ENCODE assay signal across 23 cellular contexts in the genomic region with DNA sequence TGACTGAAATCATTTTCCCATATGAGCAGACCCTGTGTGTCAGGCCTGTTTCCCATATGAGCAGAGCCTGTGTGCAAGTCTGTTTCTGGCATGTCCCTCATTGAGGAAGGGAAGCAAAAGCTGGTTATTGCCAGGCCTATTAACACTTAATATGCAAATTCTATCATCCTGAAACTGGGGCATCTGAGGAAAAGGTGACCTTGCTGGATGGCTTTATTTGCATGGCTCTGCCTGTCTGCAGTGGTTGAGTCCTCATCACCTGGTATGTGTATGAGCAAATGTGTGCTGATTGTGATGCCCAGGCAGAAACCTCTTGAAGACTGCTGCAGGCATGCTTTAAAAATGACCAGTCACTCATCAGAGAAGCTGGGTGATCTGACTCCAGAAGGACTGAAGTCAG. TPM values are rescaled to one million over a fixed set of nuclear protein-coding genes. Genes with fewer than 3 reads are reported as not detected.
A peak's percentile ranks its signal among the peaks of the same experiment; 100 is the strongest.
DNase-seq lines count a peak whose midpoint lies in the region; ATAC-seq, FAIRE-seq and TF ChIP-seq lines count a peak whose summit lies in the region.
"Had no signal": no experiment of that assay in that cellular context is flagged by ENCODE, and none has a peak within 500 bp of the region (broad histone marks: within the 10 kb centered on the region; RNA-seq: fewer than 3 reads in every experiment).

No MANE protein-coding gene starts in this region.

- peak overlapping the region; percentile 39; the same call in 1 of the 2 replicates for H3K9ac ChIP-seq in Karpas-422 (ENCODE audit: low read length)
- H3K9ac ChIP-seq: BLaER1 had no signal

- FAIRE-seq in GM19239 (lab: Jason Lieb, UNC), result no peak
- FAIRE-seq: A549, GM12891, GM18507 had no signal

- H3K4me3 ChIP-seq in Karpas-422 (ENCODE audit: low read length), result no peak overlapping the region
- H3K4me3 ChIP-seq in effector memory CD4-positive, alpha-beta T cell (ENCODE audit: insufficient read depth, low read depth, low read length, poor library complexity, severe bottlenecking), result no peak overlapping the region
- no peak overlapping the region for H3K4me3 ChIP-seq in prostate gland
- H3K4me3 ChIP-seq: A549, BLaER1, GM23338, SK-N-MC had no signal

- H3K79me2 ChIP-seq in Karpas-422 (ENCODE audit: low read length), result no peaks in the 10 kb centered on the region

- TF ChIP-seq POLR2A in prostate gland (IDR thresholded peaks at IDR 0.05), result no peak

- no peaks in the 10 kb centered on the region for H3K9me2 ChIP-seq in Karpas-422 (replicated peaks; ENCODE audit: insufficient read depth, low read length)

- H3K27me3 ChIP-seq in Karpas-422 (ENCODE audit: low read length), result no peaks in the 10 kb centered on the region
- H3K27me3 ChIP-seq in effector memory CD4-positive, alpha-beta T cell (replicated peaks; ENCODE audit: control insufficient read depth, insufficient read depth, low read length, poor library complexity, severe bottlenecking), result no peaks in the 10 kb centered on the region
- H3K27me3 ChIP-seq in prostate gland (replicated peaks; ENCODE audit: insufficient read depth), result no peaks in the 10 kb centered on the region
- H3K27me3 ChIP-seq: BLaER1 had no signal

- DNase-seq in GM19239 (ENCODE audit: insufficient read length, low spot score), result peak; percentile 15
- peak; percentile 48 for DNase-seq in Karpas-422
- DNase-seq in germinal center (ENCODE audit: low spot score), result peak; percentile 13
- no peak for DNase-seq in effector memory CD4-positive, alpha-beta T cell
- no peak for DNase-seq in prostate gland (ENCODE audit: low spot score)
- DNase-seq: CD4-positive, alpha-beta memory T cell; EL; NCI-H1105 treated with DMSO at 0.1 percent for 48 hours; NCI-H1694; NCI-H2081 treated with DMSO at 0.1 percent for 48 hours; NCI-H446 treated with DMSO at 0.1 percent for 48 hours; NCI-H774; OCI-M1; SHP77 had no signal

- H3K36me3 ChIP-seq in Karpas-422 (ENCODE audit: insufficient read depth, low read length) (0 out of 2 replicates have a peak, but pooled peaks cover 3% of the 10 kb centered on the region), prostate gland (no peaks in the 10 kb centered on the region)
- H3K36me3 ChIP-seq in effector memory CD4-positive, alpha-beta T cell (ENCODE audit: control insufficient read depth, insufficient read depth, low read length), result peaks cover 39% of the 10 kb centered on the region

- H4K20me1 ChIP-seq in Karpas-422 (ENCODE audit: insufficient read depth, low read depth, low read length), result no peaks in the 10 kb centered on the region
- H4K20me1 ChIP-seq: BLaER1 had no signal

- H3K4me1 ChIP-seq in Karpas-422 (ENCODE audit: low read length), result peaks cover 19% of the 10 kb centered on the region
- no peaks in the 10 kb centered on the region for H3K4me1 ChIP-seq in effector memory CD4-positive, alpha-beta T cell (ENCODE audit: control insufficient read depth, insufficient read depth, low read length, poor library complexity, severe bottlenecking)
- H3K4me1 ChIP-seq in prostate gland (replicated peaks), result no peaks in the 10 kb centered on the region
- H3K4me1 ChIP-seq: A549, BLaER1 had no signal

- no peak overlapping the region for H3K27ac ChIP-seq in Karpas-422 (ENCODE audit: low read length)
- no peak overlapping the region for H3K27ac ChIP-seq in effector memory CD4-positive, alpha-beta T cell (ENCODE audit: insufficient read depth, low read length, poor library complexity, severe bottlenecking)
- no peak overlapping the region for H3K27ac ChIP-seq in prostate gland
- H3K27ac ChIP-seq: A549, BLaER1, SK-N-MC had no signal

- H2AFZ ChIP-seq in Karpas-422 (ENCODE audit: low read length), result no peak overlapping the region
- H2AFZ ChIP-seq: GM23338 had no signal

- no peak for TF ChIP-seq CTCF in prostate gland (IDR thresholded peaks at IDR 0.05)

- H3K9me3 ChIP-seq in Karpas-422 (ENCODE audit: low read length) (no peaks in the 10 kb centered on the region), prostate gland (no peaks in the 10 kb centered on the region)
- H3K9me3 ChIP-seq in effector memory CD4-positive, alpha-beta T cell (ENCODE audit: control insufficient read depth, low read length), result no peaks in the 10 kb centered on the region
- H3K9me3 ChIP-seq: A549, BLaER1 had no signal

- intact Hi-C loops in prostate gland (cut with DNase I), result no loop called here

- ATAC-seq in GM21737 (IDR thresholded peaks at IDR 0.05; ENCODE audit: unreplicated experiment), result peak; percentile 53
- no peak for ATAC-seq in HG02642 (IDR thresholded peaks at IDR 0.05; ENCODE audit: poor library complexity, unreplicated experiment)
- no peak for ATAC-seq in HG02938 (IDR thresholded peaks at IDR 0.05; ENCODE audit: unreplicated experiment)
- ATAC-seq: A549, GM23338 had no signal

- H3K4me2 ChIP-seq in Karpas-422 (ENCODE audit: low read depth, low read length, poor library complexity, severe bottlenecking), result peak overlapping the region; percentile 31
- H3K4me2 ChIP-seq: A549, BLaER1, GM23338 had no signal

RNA-seq across cellular contexts. Expression of a gene that starts 31.2 kb away (rescaled TPM):
- total RNA-seq in Karpas-422 (2014; rRNA removed; shearing (Covaris generic); ENCODE audit: low replicate concordance), result 53.0 and 58.2 TPM in 2 replicates
- total RNA-seq in prostate gland, result 10 to 100 TPM; 39.2 to 40.6 TPM

RNA-seq across cellular contexts. Expression of a gene that starts 31.4 kb away (rescaled TPM):
- 14.9 and 20.6 TPM in 2 replicates for total RNA-seq in Karpas-422 (2014; rRNA removed; shearing (Covaris generic); ENCODE audit: low replicate concordance)
- total RNA-seq in prostate gland, result 1 to 10 TPM; 2.6 to 4.9 TPM

RNA-seq across cellular contexts. Expression of a gene that starts 42.2 kb away (rescaled TPM):
- total RNA-seq in Karpas-422 (2014; rRNA removed; shearing (Covaris generic); ENCODE audit: low replicate concordance), result not detected in 2 replicates
- not detected for total RNA-seq in prostate gland
- total RNA-seq: CD4-positive, alpha-beta memory T cell; GM23338 had no signal

RNA-seq across cellular contexts. Expression of a gene that starts 51.7 kb away (rescaled TPM):
- total RNA-seq in Karpas-422 (2014; rRNA removed; shearing (Covaris generic); ENCODE audit: low replicate concordance), result not detected in 2 replicates
- 10 to 100 TPM; 25.9 to 33.1 TPM for total RNA-seq in prostate gland

RNA-seq across cellular contexts. Expression of a gene that starts 55.8 kb away (rescaled TPM):
- not detected in 2 replicates for total RNA-seq in Karpas-422 (2014; rRNA removed; shearing (Covaris generic); ENCODE audit: low replicate concordance)
- 1 to 10 TPM in 1 of 2 donors, under 1 TPM in 1; 0.34 to 1.4 TPM for total RNA-seq in prostate gland
- total RNA-seq: CD4-positive, alpha-beta memory T cell had no signal

Comparison
In these comparisons a context has a peak if more than half of its experiments do, and no peak if none do; other contexts are left out.
1. DNase-seq: peak in GM19239 (single experiment), Karpas-422 (single experiment) and germinal center (single experiment); none in effector memory CD4-positive, alpha-beta T cell (0 of 3) and prostate gland (single experiment).